In the genomic region with DNA sequence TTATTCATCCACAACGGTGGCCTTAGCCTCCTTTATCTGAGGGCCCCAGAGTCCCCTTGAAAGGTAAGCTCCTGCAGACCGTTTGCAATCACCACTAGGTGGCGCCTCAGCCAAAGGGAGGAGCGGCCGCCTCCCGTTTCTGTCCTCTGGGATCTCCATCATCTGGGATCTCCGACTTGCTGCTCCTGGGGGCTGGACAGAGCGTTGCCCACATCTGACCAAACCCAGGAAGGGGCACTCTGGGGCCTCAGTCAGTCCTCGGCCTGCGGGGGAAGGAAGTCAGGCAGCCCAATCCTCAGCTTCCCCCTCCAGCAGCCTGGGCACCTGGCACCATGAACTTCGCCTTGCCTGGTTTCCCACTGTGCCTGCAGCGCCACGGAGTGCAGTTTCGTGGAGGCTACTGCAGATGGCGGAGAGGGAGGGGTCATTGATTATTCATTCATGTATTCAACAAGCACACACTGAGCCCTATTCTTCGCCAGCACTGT, we compare ENCODE assay signal across 1 cellular context.
TF ChIP-seq lines count a peak whose summit lies in the region.

No MANE protein-coding gene starts in this region.

TF ChIP-seq in H1, 55 proteins besides CTCF, POLR2A, EP300 and RAD21:
- no peak for TF ChIP-seq HDAC6 (IDR thresholded peaks at IDR 0.05; ENCODE audit: low read depth, low read length)
- no peak for TF ChIP-seq CHD1 (IDR thresholded peaks at IDR 0.05; ENCODE audit: low read depth, low read length)
- TF ChIP-seq YY1 (IDR thresholded peaks at IDR 0.05; ENCODE audit: low read depth, low read length), result 0 out of 2 replicates have a peak, but pooled peaks have one; percentile 49
